In genomic region chr9:124855944-124856773, GRCh38 we compare ENCODE assay signal across 11 cellular contexts. TPM values are rescaled to one million over a fixed set of nuclear protein-coding genes. Genes with fewer than 3 reads are reported as not detected.
A peak's percentile ranks its signal among the peaks of the same experiment; 100 is the strongest.
DNase-seq lines count a peak whose midpoint lies in the region; ATAC-seq and TF ChIP-seq lines count a peak whose summit lies in the region.
"Had no signal": no experiment of that assay in that cellular context is flagged by ENCODE, and none has a peak within 500 bp of the region (broad histone marks: within the 10 kb centered on the region; RNA-seq: fewer than 3 reads in every experiment).

No MANE protein-coding gene starts in this region.

- H3K36me3 ChIP-seq in cardiac muscle cell (peaks cover 27% of the 10 kb centered on the region), lower lobe of right lung (peaks cover 46% of the 10 kb centered on the region)

- peak; percentile 21 for TF ChIP-seq POLR2A in NB4 (IDR thresholded peaks at IDR 0.05; ENCODE audit: extremely low read depth, insufficient read length)

- no peaks in the 10 kb centered on the region for H3K9me3 ChIP-seq in cardiac muscle cell (ENCODE audit: low read depth)
- H3K9me3 ChIP-seq in lower lobe of right lung: no peaks in the 10 kb centered on the region

- peak overlapping the region in 1 of 2 donors; percentile 89 for H3K27ac Mint-ChIP-seq in stimulated activated naive CD8-positive, alpha-beta T cell treated with anti-CD3 and anti-CD28 coated beads, Interleukin-15, amount 100 ng/mL, for 72 hours

- H3K27ac ChIP-seq in cardiac muscle cell (peak overlapping the region; percentile 43), coronary artery (no peak overlapping the region), lower lobe of right lung (no peak overlapping the region)

- no peak overlapping the region for H3K4me3 Mint-ChIP-seq in stimulated activated naive CD8-positive, alpha-beta T cell treated with anti-CD3 and anti-CD28 coated beads, Interleukin-15, amount 100 ng/mL, for 72 hours
- H3K4me3 Mint-ChIP-seq: activated T-cell treated with anti-CD3 and anti-CD28 coated beads, Interleukin-2, amount 50 U/mL, for 72 hours had no signal

- H3K4me1 Mint-ChIP-seq in stimulated activated naive CD8-positive, alpha-beta T cell treated with anti-CD3 and anti-CD28 coated beads, Interleukin-15, amount 100 ng/mL, for 72 hours: peaks cover 59% of the 10 kb centered on the region

- H3K4me1 ChIP-seq in cardiac muscle cell (ENCODE audit: low read depth): peaks cover 12% of the 10 kb centered on the region
- H3K4me1 ChIP-seq in lower lobe of right lung: peaks cover 42% of the 10 kb centered on the region

- DNase-seq in cardiac muscle cell (ENCODE audit: low read depth in 1 of 2, low spot score in 1 of 2) (peak; percentile 36 to 37), left cardiac atrium (no peak), NB4 (ENCODE audit: low read depth) (peak; percentile 75), coronary artery (ENCODE audit: low spot score) (peak; percentile 72), lower lobe of right lung (no peak), amniotic stem cell (lab: John Stamatoyannopoulos, UW) (no peak)
- DNase-seq in stimulated activated naive CD8-positive, alpha-beta T cell treated with anti-CD3 and anti-CD28 coated beads, Interleukin-15, amount 100 ng/mL, for 72 hours: peak in 1 of 2 donors; percentile 43
- DNase-seq: naive B cell had no signal

- TF ChIP-seq CTCF in cardiac muscle cell (IDR thresholded peaks at IDR 0.05; ENCODE audit: low read depth, low read length) (peak; percentile 33), NB4 (IDR thresholded peaks at IDR 0.05; ENCODE audit: low read depth, low read length) (peak; percentile 59), coronary artery (IDR thresholded peaks at IDR 0.05) (no peak), lower lobe of right lung (IDR thresholded peaks at IDR 0.05) (no peak)

- no peaks in the 10 kb centered on the region for H3K9me3 Mint-ChIP-seq in stimulated activated naive CD8-positive, alpha-beta T cell treated with anti-CD3 and anti-CD28 coated beads, Interleukin-15, amount 100 ng/mL, for 72 hours
- H3K9me3 Mint-ChIP-seq: activated T-cell treated with anti-CD3 and anti-CD28 coated beads, Interleukin-2, amount 50 U/mL, for 72 hours; naive B cell had no signal

- peaks cover 18% of the 10 kb centered on the region for H3K27me3 Mint-ChIP-seq in stimulated activated naive CD8-positive, alpha-beta T cell treated with anti-CD3 and anti-CD28 coated beads, Interleukin-15, amount 100 ng/mL, for 72 hours

- ATAC-seq in left cardiac atrium: no peak
- peak; percentile 16 for ATAC-seq in stimulated activated naive CD8-positive, alpha-beta T cell treated with anti-CD3 and anti-CD28 coated beads, Interleukin-15, amount 100 ng/mL, for 72 hours
- ATAC-seq in lower lobe of right lung: no peak
- ATAC-seq in GM21447 (IDR thresholded peaks at IDR 0.05; ENCODE audit: unreplicated experiment): no peak

- intact Hi-C loops in left cardiac atrium (cut with DNase I) (no loop called here), lower lobe of right lung (cut with DNase I) (no loop called here)

- H3K27me3 ChIP-seq in cardiac muscle cell (no peaks in the 10 kb centered on the region), lower lobe of right lung (ENCODE audit: low read depth) (no peaks in the 10 kb centered on the region)

- H3K4me3 ChIP-seq in cardiac muscle cell (no peak overlapping the region), NB4 (ENCODE audit: low read depth, low read length) (no peak overlapping the region), coronary artery (no peak overlapping the region), lower lobe of right lung (no peak overlapping the region)

RNA-seq across cellular contexts. Expression of gene WDR38, which starts 2.9 kb away (rescaled TPM):
- total RNA-seq in cardiac muscle cell (not detected in 2 replicates), left cardiac atrium (not detected), lower lobe of right lung (6.6 TPM)
- not detected in 2 replicates for polyA plus RNA-seq in cardiac muscle cell
- total RNA-seq: activated T-cell treated with anti-CD3 and anti-CD28 coated beads, Interleukin-2, amount 50 U/mL, for 72 hours; ureter had no signal

RNA-seq across cellular contexts. Expression of gene RPL35, which starts 5.6 kb away (rescaled TPM):
- 2,527 and 2,996 TPM in 2 replicates for total RNA-seq in cardiac muscle cell
- 1,204 and 1,356 TPM in 2 replicates for polyA plus RNA-seq in cardiac muscle cell
- total RNA-seq in left cardiac atrium: 100 to 1,000 TPM; 814 to 826 TPM
- 812 TPM for total RNA-seq in lower lobe of right lung

RNA-seq across cellular contexts. Expression of gene ARPC5L, which starts 5.8 kb away (rescaled TPM):
- total RNA-seq in cardiac muscle cell: 24.3 and 36.0 TPM in 2 replicates
- polyA plus RNA-seq in cardiac muscle cell: 61.2 and 88.8 TPM in 2 replicates
- total RNA-seq in left cardiac atrium: 10 to 100 TPM; 31.3 to 41.6 TPM
- total RNA-seq in lower lobe of right lung: 33.2 TPM

Comparison
In these comparisons a context has a peak if more than half of its experiments do, and no peak if none do; other contexts are left out.
1. DNase-seq: peak in cardiac muscle cell (2 of 2), NB4 (single experiment) and coronary artery (single experiment); none in left cardiac atrium (single experiment), lower lobe of right lung (single experiment) and amniotic stem cell (single experiment).
2. CTCF ChIP-seq: peak in cardiac muscle cell (single experiment) and NB4 (single experiment); none in coronary artery (single experiment) and lower lobe of right lung (single experiment).